Comparison of ENCODE assay signal across 8 cellular contexts in genomic region chr2:230412369-230412706, GRCh38. TPM values are rescaled to one million over a fixed set of nuclear protein-coding genes. Genes with fewer than 3 reads are reported as not detected.
A peak's percentile ranks its signal among the peaks of the same experiment; 100 is the strongest.
DNase-seq lines count a peak whose midpoint lies in the region; ATAC-seq, FAIRE-seq and TF ChIP-seq lines count a peak whose summit lies in the region.

No MANE protein-coding gene starts in this region.

- POLR2A ChIA-PET in H1 (lab: Charles Lee; ENCODE audit: partially characterized antibody) = no interaction called here

- no peak for TF ChIP-seq CTCF in DOHH2 (IDR thresholded peaks at IDR 0.05; ENCODE audit: low read depth, low read length, poor library complexity, severe bottlenecking)
- TF ChIP-seq CTCF in H1 (IDR thresholded peaks at IDR 0.05; ENCODE audit: control extremely low read depth in 1 of 3, insufficient read depth in 1 of 3, low read depth in 1 of 3, low read length in 3 of 3) = no peak
- no peak for TF ChIP-seq CTCF in ovary (IDR thresholded peaks at IDR 0.05)

- no peak overlapping the region for H2BK5ac ChIP-seq in H1 (ENCODE audit: low read depth, low read length)

- no peak for FAIRE-seq in H1 (lab: Jason Lieb, UNC)

- no peak for TF ChIP-seq RAD21 in H1 (IDR thresholded peaks at IDR 0.05 in 1 of 2, conservative IDR thresholded peaks at IDR 0.05 in 1 of 2; ENCODE audit: low read depth in 2 of 2, low read length in 2 of 2)

- no peak overlapping the region for H4K91ac ChIP-seq in H1 (replicated peaks; ENCODE audit: insufficient read length, low read length)

- DNase-seq in NT2/D1 (ENCODE audit: low read depth, low spot score) (no peak), H1 (ENCODE audit: low read depth in 1 of 2, low spot score in 2 of 2) (no peak), ovary (no peak), Ammon's horn (ENCODE audit: low spot score) (no peak), NCI-H128 (lab: John Stamatoyannopoulos, UW; ENCODE audit: unreplicated experiment) (no peak)
- DNase-seq in activated CD4-positive, CD25-positive, alpha-beta regulatory T cell (lab: John Stamatoyannopoulos, UW) = no peak

- H3K9me3 ChIP-seq in DOHH2 (ENCODE audit: control insufficient read depth, insufficient read depth, low read length) = no peaks in the 10 kb centered on the region
- no peaks in the 10 kb centered on the region for H3K9me3 ChIP-seq in NT2/D1 (ENCODE audit: insufficient read depth, low read length)
- no peaks in the 10 kb centered on the region for H3K9me3 ChIP-seq in H1 (ENCODE audit: insufficient read depth in 2 of 2, low read depth in 1 of 2, low read length in 1 of 2)
- no peaks in the 10 kb centered on the region for H3K9me3 ChIP-seq in ovary

- no peaks in the 10 kb centered on the region for H3K79me1 ChIP-seq in H1 (ENCODE audit: low read depth, low read length)

- H3K79me2 ChIP-seq in DOHH2 (ENCODE audit: control insufficient read depth, low read length) = peaks cover 9% of the 10 kb centered on the region
- no peaks in the 10 kb centered on the region for H3K79me2 ChIP-seq in H1 (ENCODE audit: control insufficient read depth in 1 of 2, insufficient read depth in 2 of 2, low read length in 2 of 2)

- H3K18ac ChIP-seq in H1 (ENCODE audit: extremely low read depth, low read length) = no peak overlapping the region

- H3K4ac ChIP-seq in H1 (replicated peaks; ENCODE audit: insufficient read length, low read depth, low read length) = no peak overlapping the region

- H4K8ac ChIP-seq in H1 (ENCODE audit: extremely low read depth, insufficient read depth, low read length) = no peak overlapping the region

- no peak overlapping the region for H2BK12ac ChIP-seq in H1 (ENCODE audit: low read depth, low read length)

- H3K27me3 ChIP-seq in DOHH2 (ENCODE audit: control insufficient read depth, low read length) = peaks cover 4% of the 10 kb centered on the region; the same call in 1 of the 2 replicates
- H3K27me3 ChIP-seq in NT2/D1 (ENCODE audit: insufficient read depth, insufficient read length) = peaks cover 49% of the 10 kb centered on the region
- H3K27me3 ChIP-seq in H1 (replicated peaks in 1 of 4; ENCODE audit: control insufficient read depth in 3 of 4, extremely low read depth in 1 of 4, insufficient read depth in 3 of 4, low read length in 3 of 4) = peaks cover 5 to 29% (median 22%) of the 10 kb centered on the region in 4 experiments
- no peaks in the 10 kb centered on the region for H3K27me3 ChIP-seq in ovary

- H2BK20ac ChIP-seq in H1 (ENCODE audit: low read length) = no peak overlapping the region

- H3K4me2 ChIP-seq in DOHH2 (ENCODE audit: low read length) = peak overlapping the region; percentile 95
- H3K4me2 ChIP-seq in H1 (ENCODE audit: insufficient read depth in 1 of 2, low read depth in 2 of 2, low read length in 2 of 2) = peak overlapping the region; percentile 84 to 97

- intact Hi-C loops in ovary (cut with DNase I) = no loop called here

- CTCF ChIA-PET in H1 (lab: Charles Lee; ENCODE audit: partially characterized antibody) = interaction anchor here (0.8 to 1.5 kb wide), 3 partner anchors 10 to 198 kb away, joined by 3 to 4 read pairs (median 3); no protein-coding TSS in a partner anchor

- H3K4me1 ChIP-seq in DOHH2 (ENCODE audit: control insufficient read depth, low read length) (peaks cover 40% of the 10 kb centered on the region), NT2/D1 (ENCODE audit: insufficient read depth, insufficient read length) (peaks cover 4% of the 10 kb centered on the region), H1 (replicated peaks in 1 of 4; ENCODE audit: control insufficient read depth in 3 of 4, insufficient read depth in 4 of 4, low read length in 3 of 4) (peaks cover 0 to 9% (median under 1%) of the 10 kb centered on the region in 4 experiments; a peak in 1 of 7 replicates), ovary (ENCODE audit: insufficient read depth) (peaks cover 5% of the 10 kb centered on the region)

- H3K9me2 ChIP-seq in DOHH2 (replicated peaks; ENCODE audit: control insufficient read depth, low read length) = no peaks in the 10 kb centered on the region

- peaks cover 3% of the 10 kb centered on the region; the same call in 1 of the 2 replicates for H3K36me3 ChIP-seq in DOHH2 (ENCODE audit: control insufficient read depth, low read length)
- no peaks in the 10 kb centered on the region for H3K36me3 ChIP-seq in NT2/D1 (ENCODE audit: insufficient read depth, insufficient read length, low read length)
- no peaks in the 10 kb centered on the region for H3K36me3 ChIP-seq in H1 (ENCODE audit: control insufficient read depth in 2 of 4, insufficient read depth in 4 of 4, low read length in 3 of 4)
- H3K36me3 ChIP-seq in ovary = no peaks in the 10 kb centered on the region

- H3K23ac ChIP-seq in H1 (ENCODE audit: insufficient read length) = no peak overlapping the region

- ATAC-seq in GM18505 (IDR thresholded peaks at IDR 0.05; ENCODE audit: unreplicated experiment) = no peak

- H2AK5ac ChIP-seq in H1 (ENCODE audit: low read depth, low read length) = no peak overlapping the region

- H4K20me1 ChIP-seq in DOHH2 (ENCODE audit: control insufficient read depth, insufficient read depth, low read depth, low read length) (no peaks in the 10 kb centered on the region), H1 (replicated peaks in 1 of 2; ENCODE audit: control insufficient read depth in 1 of 2, insufficient read depth in 2 of 2, low read length in 2 of 2) (no peaks in the 10 kb centered on the region)

- H2BK15ac ChIP-seq in H1 (ENCODE audit: low read length) = no peak overlapping the region

- no peak overlapping the region for H4K5ac ChIP-seq in H1 (ENCODE audit: insufficient read length, low read depth, low read length)

- peak overlapping the region; percentile 79 for H3K9ac ChIP-seq in NT2/D1 (ENCODE audit: insufficient read length, low read depth)
- peak overlapping the region in 1 of 4 experiments; percentile 53; a peak in 2 of 7 replicates for H3K9ac ChIP-seq in H1 (replicated peaks in 1 of 4; ENCODE audit: extremely low read depth in 1 of 4, low read depth in 3 of 4, low read length in 3 of 4)

- peaks cover 7% of the 10 kb centered on the region; the same call in 1 of the 2 replicates for H3K23me2 ChIP-seq in H1 (ENCODE audit: low read depth, low read length)

- H3K56ac ChIP-seq in H1 (replicated peaks; ENCODE audit: insufficient read length, low read depth, low read length) = no peak overlapping the region

- H3F3A ChIP-seq in DOHH2 (ENCODE audit: control insufficient read depth, insufficient read depth) = peaks cover 11% of the 10 kb centered on the region

- H3K4me3 ChIP-seq in DOHH2 (ENCODE audit: low read length) (peak overlapping the region; percentile 76), NT2/D1 (ENCODE audit: insufficient read length, low read depth) (peak overlapping the region; percentile 62), H1 (ENCODE audit: extremely low read depth in 1 of 4, insufficient read depth in 2 of 4, low read depth in 3 of 4, low read length in 4 of 4) (peak overlapping the region; percentile 53 to 85 (median 63); a peak in 7 of 8 replicates), ovary (peak overlapping the region; percentile 61)

- TF ChIP-seq EP300 in H1 (IDR thresholded peaks at IDR 0.05; ENCODE audit: borderline replicate concordance in 1 of 2, low read depth in 2 of 2, low read length in 2 of 2) (no peak), ovary (IDR thresholded peaks at IDR 0.05) (no peak)

- peak overlapping the region; percentile 99 for H2AFZ ChIP-seq in H1 (ENCODE audit: low read length)

- WGBS in H1 (ENCODE audit: extremely low coverage in 1 of 2, insufficient coverage in 1 of 2, insufficient read length in 1 of 2, insufficient replicate concordance in 2 of 2, low coverage in 1 of 2, low lambda C conversion rate in 2 of 2, missing lambda C conversion rate in 1 of 2), 2 experiments = 93% methylated on average over 3 of the region's 3 CpGs; no CpG with 5 or more reads in 1 of the 2 experiments
- 96 to 98% (median 97%) methylated on average over 3 of the region's 3 CpGs for WGBS in ovary, 3 donors

- no peak overlapping the region for H2BK120ac ChIP-seq in H1 (replicated peaks; ENCODE audit: low read depth, low read length)

- H3K27ac ChIP-seq in DOHH2 (ENCODE audit: low read depth, low read length) (no peak overlapping the region), H1 (ENCODE audit: low read depth, low read length) (no peak overlapping the region), ovary (peak overlapping the region in 1 of 2 donors; percentile 92)

- no peak overlapping the region for H3K14ac ChIP-seq in H1 (ENCODE audit: insufficient read length)

- TF ChIP-seq POLR2A in H1 (IDR thresholded peaks at IDR 0.05; ENCODE audit: control extremely low read depth in 1 of 2, low read depth in 2 of 2, low read length in 2 of 2) (no peak), ovary (IDR thresholded peaks at IDR 0.05) (no peak), GM18505 (IDR thresholded peaks at IDR 0.05; ENCODE audit: borderline replicate concordance, extremely low read depth, insufficient read depth, insufficient read length) (no peak)

TF ChIP-seq in H1, 55 proteins besides CTCF, POLR2A, EP300 and RAD21 (continues in another document):
- TF ChIP-seq USF2 (IDR thresholded peaks at IDR 0.05; ENCODE audit: low read length) = no peak
- TF ChIP-seq HDAC2 (IDR thresholded peaks at IDR 0.05; ENCODE audit: borderline replicate concordance in 1 of 2, low read depth in 2 of 2, low read length in 2 of 2) = no peak
- no peak for TF ChIP-seq EZH2 (IDR thresholded peaks at IDR 0.05; ENCODE audit: low read depth, low read length, severe bottlenecking)
- TF ChIP-seq TBP (IDR thresholded peaks at IDR 0.05; ENCODE audit: low read depth, low read length) = no peak
- TF ChIP-seq RBBP5 (IDR thresholded peaks at IDR 0.05; ENCODE audit: borderline replicate concordance, low read depth, low read length) = no peak
- no peak for TF ChIP-seq BACH1 (IDR thresholded peaks at IDR 0.05; ENCODE audit: low read length)

RNA-seq across cellular contexts. Expression of gene SP100, which starts 3.7 kb away (rescaled TPM):
- 0.33 and 1.1 TPM in 2 replicates for total RNA-seq in H1 (2021; fragmentation: NEBNext Ultra II Directional; extraction: Animal tissue kit (Norgen Biotek cat#: 25700))
- polyA plus RNA-seq in H1 (2011; rRNA removed) = 0.06 and 0.16 TPM in 2 replicates
- polyA plus RNA-seq in H1 (2011; cell fraction: cytosol; rRNA removed) = 0.45 TPM
- 0.31 TPM for polyA plus RNA-seq in H1 (2011; cell fraction: nucleus; rRNA removed)
- 0.47 to 0.77 TPM (median 0.61 TPM) in 4 replicates for polyA plus RNA-seq in H1 (2012, experiment 1 of 2)
- polyA plus RNA-seq in H1 (2012, experiment 2 of 2) = not detected
- 0.65 TPM for polyA plus RNA-seq in H1 (2013, experiment 1 of 2)
- polyA plus RNA-seq in H1 (2013, experiment 2 of 2) = 0.42 TPM
- polyA minus RNA-seq in H1 (2011; rRNA and poly(A)+ RNA removed) = 0.38 TPM in 1 of 2 replicates, not detected in the other
- polyA minus RNA-seq in H1 (2011; cell fraction: cytosol; rRNA and poly(A)+ RNA removed) = not detected
- polyA minus RNA-seq in H1 (2011; cell fraction: nucleus; rRNA and poly(A)+ RNA removed) = 2.4 TPM
- 10 to 100 TPM; 70.0 to 89.6 (median 75.0) TPM for total RNA-seq in ovary
- 10 to 100 TPM; 63.1 to 82.6 TPM for polyA plus RNA-seq in ovary

Comparison
In these comparisons a context has a peak if more than half of its experiments do, and no peak if none do; other contexts are left out.
1. RNA of gene SP100, which starts 3.7 kb away (total RNA-seq): 70.0 to 89.6 TPM in ovary; 0.33 to 1.1 TPM in H1; every median in the first group is over 10 times any median in the second.
2. Peak in every context shown above with its lines, with median percentiles within 50 percentile points of each other: H3K4me3 ChIP-seq.